ENCODE assay signal across 12 cellular contexts in the genomic region with DNA sequence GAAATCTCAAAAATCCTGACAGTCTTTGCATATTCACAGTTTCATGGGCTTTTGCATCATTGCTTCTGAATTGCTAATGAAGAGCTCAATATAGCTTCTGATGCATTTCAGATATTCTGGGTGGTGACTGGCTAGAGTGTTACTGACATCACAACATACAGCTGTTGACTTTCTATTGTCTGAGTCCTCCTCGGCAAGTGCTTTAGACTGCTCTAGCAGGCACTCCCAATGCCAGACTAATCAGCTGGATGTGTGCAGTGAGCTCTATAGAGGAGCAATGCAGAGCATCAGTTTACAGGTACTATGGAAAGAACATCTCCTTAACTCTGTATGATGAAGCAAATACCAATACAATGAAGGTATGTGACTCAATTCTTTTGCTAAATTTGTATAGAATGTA. TPM values are rescaled to one million over a fixed set of nuclear protein-coding genes. Genes with fewer than 3 reads are reported as not detected.
DNase-seq lines count a peak whose midpoint lies in the region; ATAC-seq and TF ChIP-seq lines count a peak whose summit lies in the region.
"Had no signal": no experiment of that assay in that cellular context is flagged by ENCODE, and none has a peak within 500 bp of the region (broad histone marks: within the 10 kb centered on the region; RNA-seq: fewer than 3 reads in every experiment).

No MANE protein-coding gene starts in this region.

- intact Hi-C loops in activated T-helper 1 cell treated with anti-CD3 and anti-CD28 coated beads, Interleukin-12 subunit alpha, Interleukin-12 subunit beta, Interleukin-2, Interleukin-4 antibody, amounts not matched to agents 30 ng/mL and 10 ng/mL and 1 ng/mL, durations not matched to agents 14 hours and 24 hours and 36 hours (cut with micrococcal nuclease) = no loop called here

- CTCF ChIA-PET in WTC11 (lab: Charles Lee) = interaction anchor here (0.6 to 2.8 kb wide), 12 partner anchors 9 to 597 kb away, joined by 3 to 13 read pairs (median 4); partner anchors contain the start of genes R3HDM1 and ZRANB3
- CTCF ChIA-PET in activated CD4-positive, alpha-beta memory T cell treated with anti-CD3 and anti-CD28 coated beads, Interleukin-2, amount 10 ng/mL, durations not matched to agents 7 days and 5 days (lab: Charles Lee) = interaction anchor here (2.0 kb wide), 1 partner anchor 582 kb away, joined by 5 read pairs; no protein-coding TSS in a partner anchor

- POLR2A ChIA-PET in WTC11 (lab: Charles Lee) = no interaction called here
- POLR2A ChIA-PET in activated CD4-positive, alpha-beta memory T cell treated with anti-CD3 and anti-CD28 coated beads, Interleukin-2, amount 10 ng/mL, durations not matched to agents 7 days and 5 days (lab: Charles Lee) = interaction anchor here (2.0 kb wide), 1 partner anchor 55 kb away, joined by 5 read pairs; the partner anchor contains the start of genes R3HDM1 and ZRANB3

- in situ Hi-C loops in GM13976 (cut with MboI; ENCODE audit: low sequenced_read_pairs, unreplicated experiment) = no loop called here

- H3K36me3 Mint-ChIP-seq in WTC11 = peaks cover 13% of the 10 kb centered on the region
- peaks cover 6% of the 10 kb centered on the region for H3K36me3 Mint-ChIP-seq in activated T-helper 1 cell treated with anti-CD3 and anti-CD28 coated beads, Interleukin-12 subunit alpha, Interleukin-12 subunit beta, Interleukin-2, Interleukin-4 antibody, amounts not matched to agents 30 ng/mL and 10 ng/mL and 1 ng/mL, durations not matched to agents 14 hours and 24 hours and 36 hours (ENCODE audit: low read depth)
- H3K36me3 Mint-ChIP-seq in activated CD4-positive, alpha-beta memory T cell treated with anti-CD3 and anti-CD28 coated beads, Interleukin-2, amount 10 ng/mL, durations not matched to agents 7 days and 5 days (ENCODE audit: low read depth) = no peaks in the 10 kb centered on the region
- H3K36me3 Mint-ChIP-seq: IgD-negative memory B cell had no signal

- ATAC-seq in GM18909 (IDR thresholded peaks at IDR 0.05; ENCODE audit: poor library complexity, unreplicated experiment) = peak; percentile 69
- ATAC-seq in HG03060 (IDR thresholded peaks at IDR 0.05; ENCODE audit: low read depth, unreplicated experiment) = peak; percentile 64
- peak; percentile 65 for ATAC-seq in WTC11
- ATAC-seq: activated CD4-positive, CD25-positive, alpha-beta regulatory T cell treated with anti-CD3 and anti-CD28 coated beads, Interleukin-2, amount 50 U/mL, for 24 hours; upper lobe of right lung had no signal

- peaks cover 13% of the 10 kb centered on the region for H3K9me3 Mint-ChIP-seq in WTC11
- no peaks in the 10 kb centered on the region for H3K9me3 Mint-ChIP-seq in activated T-helper 1 cell treated with anti-CD3 and anti-CD28 coated beads, Interleukin-12 subunit alpha, Interleukin-12 subunit beta, Interleukin-2, Interleukin-4 antibody, amounts not matched to agents 30 ng/mL and 10 ng/mL and 1 ng/mL, durations not matched to agents 14 hours and 24 hours and 36 hours
- no peaks in the 10 kb centered on the region for H3K9me3 Mint-ChIP-seq in activated CD4-positive, alpha-beta memory T cell treated with anti-CD3 and anti-CD28 coated beads, Interleukin-2, amount 10 ng/mL, durations not matched to agents 7 days and 5 days

- no peaks in the 10 kb centered on the region for H3K27me3 Mint-ChIP-seq in WTC11 (ENCODE audit: low read depth)
- H3K27me3 Mint-ChIP-seq in activated T-helper 1 cell treated with anti-CD3 and anti-CD28 coated beads, Interleukin-12 subunit alpha, Interleukin-12 subunit beta, Interleukin-2, Interleukin-4 antibody, amounts not matched to agents 30 ng/mL and 10 ng/mL and 1 ng/mL, durations not matched to agents 14 hours and 24 hours and 36 hours (ENCODE audit: insufficient read depth) = no peaks in the 10 kb centered on the region
- no peaks in the 10 kb centered on the region for H3K27me3 Mint-ChIP-seq in activated CD4-positive, alpha-beta memory T cell treated with anti-CD3 and anti-CD28 coated beads, Interleukin-2, amount 10 ng/mL, durations not matched to agents 7 days and 5 days
- H3K27me3 Mint-ChIP-seq: IgD-negative memory B cell had no signal

- peaks cover 36% of the 10 kb centered on the region for H3K4me1 Mint-ChIP-seq in WTC11
- H3K4me1 Mint-ChIP-seq in activated T-helper 1 cell treated with anti-CD3 and anti-CD28 coated beads, Interleukin-12 subunit alpha, Interleukin-12 subunit beta, Interleukin-2, Interleukin-4 antibody, amounts not matched to agents 30 ng/mL and 10 ng/mL and 1 ng/mL, durations not matched to agents 14 hours and 24 hours and 36 hours (ENCODE audit: low read depth) = peaks cover 17% of the 10 kb centered on the region
- no peaks in the 10 kb centered on the region for H3K4me1 Mint-ChIP-seq in activated CD4-positive, alpha-beta memory T cell treated with anti-CD3 and anti-CD28 coated beads, Interleukin-2, amount 10 ng/mL, durations not matched to agents 7 days and 5 days

- peak overlapping the region; percentile 58; the same call in 1 of the 2 replicates for H3K27ac Mint-ChIP-seq in WTC11
- no peak overlapping the region for H3K27ac Mint-ChIP-seq in activated T-helper 1 cell treated with anti-CD3 and anti-CD28 coated beads, Interleukin-12 subunit alpha, Interleukin-12 subunit beta, Interleukin-2, Interleukin-4 antibody, amounts not matched to agents 30 ng/mL and 10 ng/mL and 1 ng/mL, durations not matched to agents 14 hours and 24 hours and 36 hours
- no peak overlapping the region for H3K27ac Mint-ChIP-seq in activated CD4-positive, alpha-beta memory T cell treated with anti-CD3 and anti-CD28 coated beads, Interleukin-2, amount 10 ng/mL, durations not matched to agents 7 days and 5 days
- H3K27ac Mint-ChIP-seq: IgD-negative memory B cell had no signal

- TF ChIP-seq CTCF in WTC11 (IDR thresholded peaks at IDR 0.05) = no peak
- TF ChIP-seq CTCF in GM13976 (IDR thresholded peaks at IDR 0.05; ENCODE audit: borderline replicate concordance, control extremely low read depth, extremely low read depth, insufficient read depth, missing control alignments) = no peak

- no peak overlapping the region for H3K4me3 Mint-ChIP-seq in WTC11
- H3K4me3 Mint-ChIP-seq in activated T-helper 1 cell treated with anti-CD3 and anti-CD28 coated beads, Interleukin-12 subunit alpha, Interleukin-12 subunit beta, Interleukin-2, Interleukin-4 antibody, amounts not matched to agents 30 ng/mL and 10 ng/mL and 1 ng/mL, durations not matched to agents 14 hours and 24 hours and 36 hours = no peak overlapping the region
- H3K4me3 Mint-ChIP-seq in activated CD4-positive, alpha-beta memory T cell treated with anti-CD3 and anti-CD28 coated beads, Interleukin-2, amount 10 ng/mL, durations not matched to agents 7 days and 5 days = no peak overlapping the region
- H3K4me3 Mint-ChIP-seq: IgD-negative memory B cell had no signal

- peak; percentile 13 for DNase-seq in Ammon's horn (ENCODE audit: low spot score)
- no peak for DNase-seq in WTC11 (ENCODE audit: low spot score)
- no peak for DNase-seq in activated T-helper 1 cell treated with anti-CD3 and anti-CD28 coated beads, Interleukin-12 subunit alpha, Interleukin-12 subunit beta, Interleukin-2, Interleukin-4 antibody, amounts not matched to agents 30 ng/mL and 10 ng/mL and 1 ng/mL, durations not matched to agents 14 hours and 24 hours and 36 hours (ENCODE audit: low spot score)
- DNase-seq in GM13976 (ENCODE audit: low spot score) = no peak
- no peak for DNase-seq in NCI-H1105 (lab: John Stamatoyannopoulos, UW)
- DNase-seq in activated CD4-positive, alpha-beta memory T cell treated with anti-CD3 and anti-CD28 coated beads, Interleukin-2, amount 10 ng/mL, durations not matched to agents 7 days and 5 days = no peak
- DNase-seq: activated effector memory CD4-positive, alpha-beta T cell treated with Interleukin-2 at 50 U/mL for 16 hours; upper lobe of right lung had no signal

TF ChIP-seq in WTC11, 78 proteins besides CTCF, POLR2A, EP300 and RAD21:
- TF ChIP-seq CREB1 (CRISPR knock-in tag; IDR thresholded peaks at IDR 0.05) (no peak), NR3C1 (CRISPR knock-in tag; conservative IDR thresholded peaks at IDR 0.05; ENCODE audit: low read depth) (no peak), FOXK1 (CRISPR knock-in tag; IDR thresholded peaks at IDR 0.05) (no peak), JUN (CRISPR knock-in tag; IDR thresholded peaks at IDR 0.05) (no peak), KAT7 (CRISPR knock-in tag; IDR thresholded peaks at IDR 0.05; ENCODE audit: borderline replicate concordance) (no peak), CREM (CRISPR knock-in tag; IDR thresholded peaks at IDR 0.05) (no peak)

RNA-seq across cellular contexts. Expression of gene R3HDM1, which starts 54.9 kb away (rescaled TPM):
- 58.4 to 60.4 TPM (median 59.9 TPM) in 3 replicates for total RNA-seq in WTC11 (2021)
- total RNA-seq in activated T-helper 1 cell treated with anti-CD3 and anti-CD28 coated beads, Interleukin-12 subunit alpha, Interleukin-12 subunit beta, Interleukin-2, Interleukin-4 antibody, amounts not matched to agents 30 ng/mL and 10 ng/mL and 1 ng/mL, durations not matched to agents 14 hours and 24 hours and 36 hours = 63.0 and 64.0 TPM in 2 replicates
- total RNA-seq in activated CD4-positive, alpha-beta memory T cell treated with anti-CD3 and anti-CD28 coated beads, Interleukin-2, amount 10 ng/mL, durations not matched to agents 7 days and 5 days = 10 to 100 TPM; 37.3 to 38.5 TPM

RNA-seq across cellular contexts. Expression of gene ZRANB3, which starts 55.1 kb away (rescaled TPM):
- total RNA-seq in WTC11 (2021) = 15.9 to 19.5 TPM (median 18.9 TPM) in 3 replicates
- 5.5 and 6.8 TPM in 2 replicates for total RNA-seq in activated T-helper 1 cell treated with anti-CD3 and anti-CD28 coated beads, Interleukin-12 subunit alpha, Interleukin-12 subunit beta, Interleukin-2, Interleukin-4 antibody, amounts not matched to agents 30 ng/mL and 10 ng/mL and 1 ng/mL, durations not matched to agents 14 hours and 24 hours and 36 hours
- total RNA-seq in activated CD4-positive, alpha-beta memory T cell treated with anti-CD3 and anti-CD28 coated beads, Interleukin-2, amount 10 ng/mL, durations not matched to agents 7 days and 5 days = 1 to 10 TPM; 5.8 to 6.2 TPM
